ENCODE assay signal across 31 cellular contexts in the genomic region with DNA sequence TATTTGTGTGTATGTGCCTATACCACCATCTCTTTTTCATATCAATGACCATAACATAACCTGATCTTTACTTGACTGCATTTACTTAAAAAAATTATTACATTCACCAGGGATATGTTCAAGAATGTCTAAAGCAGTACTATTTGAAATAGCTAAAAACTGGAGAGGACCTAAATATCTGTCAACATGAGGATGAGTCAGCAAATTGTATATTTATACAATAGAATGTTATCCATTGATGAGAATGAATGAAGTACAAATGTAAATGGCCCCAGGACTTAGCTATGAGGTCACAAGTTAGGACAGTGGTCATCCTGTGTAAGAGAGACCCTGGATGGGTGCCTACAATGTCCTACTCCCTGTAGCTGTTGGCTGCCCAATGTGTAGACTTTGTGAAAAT.
"Had no signal": no experiment of that assay in that cellular context is flagged by ENCODE, and none has a peak within 500 bp of the region (broad histone marks: within the 10 kb centered on the region; RNA-seq: fewer than 3 reads in every experiment).

No MANE protein-coding gene starts in this region.

- FAIRE-seq: bronchial epithelial cell, TTC549 had no signal

- H3K36me3 ChIP-seq: adrenal gland, ascending aorta, cardiac muscle cell had no signal

- H3K27ac ChIP-seq: adrenal gland, ascending aorta, cardiac muscle cell, VCaP had no signal

- ATAC-seq: activated CD8-positive, alpha-beta T cell treated with anti-CD3 and anti-CD28 coated beads for 36 hours; activated naive CD4-positive, alpha-beta T cell treated with anti-CD3 and anti-CD28 coated beads, Interleukin-2, amount 50 U/mL, for 72 hours; activated T-cell treated with anti-CD3 and anti-CD28 coated beads, Interleukin-2, amount 50 U/mL, for 4 hours; activated T-cell treated with anti-CD3 and anti-CD28 coated beads, Interleukin-2, amount 50 U/mL, for 72 hours; activated T-helper 17 cell treated with anti-CD3 and anti-CD28 coated beads, Interleukin-2, amount 50 U/mL, for 72 hours had no signal

- H3K4me1 ChIP-seq: adrenal gland, ascending aorta had no signal

- H3K9me3 ChIP-seq: adrenal gland had no signal

- H3K4me3 ChIP-seq: adrenal gland, ascending aorta, cardiac muscle cell had no signal

- DNase-seq: activated B cell treated with CpG ODN at 0.5 μM for 24 hours; activated CD4-positive, alpha-beta memory T cell treated with anti-CD3 and anti-CD28 coated beads for 36 hours; activated CD4-positive, alpha-beta T cell treated with anti-CD3 and anti-CD28 coated beads for 4 hours; activated CD4-positive, alpha-beta T cell treated with anti-CD3 and anti-CD28 coated beads, Interleukin-2, amount 50 U/mL, for 1 hour; activated CD4-positive, alpha-beta T cell treated with anti-CD3 and anti-CD28 coated beads, Interleukin-2, amount 50 U/mL, for 4 hours; activated CD4-positive, CD25-positive, alpha-beta regulatory T cell treated with anti-CD3 and anti-CD28 coated beads, Interleukin-2, amount 50 U/mL, for 72 hours; activated CD8-positive, alpha-beta memory T cell treated with anti-CD3 and anti-CD28 coated beads, Interleukin-2, amount 50 U/mL, for 4 hours; activated CD8-positive, alpha-beta T cell treated with anti-CD3 and anti-CD28 coated beads for 36 hours; activated effector memory CD4-positive, alpha-beta T cell treated with anti-CD3 and anti-CD28 coated beads, Interleukin-2, amount 50 U/mL, for 16 hours; activated gamma-delta T cell treated with Interleukin-2 at 50 U/mL for 16 hours; activated naive CD4-positive, alpha-beta T cell; activated naive CD4-positive, alpha-beta T cell treated with anti-CD3 and anti-CD28 coated beads for 36 hours; activated naive CD4-positive, alpha-beta T cell treated with anti-CD3 and anti-CD28 coated beads, Interleukin-2, amount 50 U/mL, for 16 hours; activated naive CD8-positive, alpha-beta T cell treated with anti-CD3 and anti-CD28 coated beads for 36 hours; activated T-cell treated with anti-CD3 and anti-CD28 coated beads for 4 hours; activated T-cell treated with anti-CD3 and anti-CD28 coated beads, Interleukin-2, amount 50 U/mL, for 1 hour; activated T-cell treated with anti-CD3 and anti-CD28 coated beads, Interleukin-2, amount 50 U/mL, for 4 hours; activated T-cell treated with anti-CD3 and anti-CD28 coated beads, Interleukin-2, amount 50 U/mL, for 72 hours; adrenal gland; anterior cingulate cortex; caudate nucleus; cerebellar nuclear complex; T-helper 2 cell; T-helper 9 cell had no signal

- H3K27me3 ChIP-seq: adrenal gland, ascending aorta, cardiac muscle cell had no signal
